Comparison of ENCODE assay signal across 10 cellular contexts in genomic region chr3:58577269-58577821, GRCh38. TPM values are rescaled to one million over a fixed set of nuclear protein-coding genes. Genes with fewer than 3 reads are reported as not detected.
DNase-seq lines count a peak whose midpoint lies in the region; ATAC-seq and TF ChIP-seq lines count a peak whose summit lies in the region.
"Had no signal": no experiment of that assay in that cellular context is flagged by ENCODE, and none has a peak within 500 bp of the region (broad histone marks: within the 10 kb centered on the region; RNA-seq: fewer than 3 reads in every experiment).

Gene FAM107A, minus strand, starts transcription at chr3:58577391. Its CDS starts 7,531 bp downstream, at chr3:58569860.

- H3K27me3 ChIP-seq in endodermal cell (ENCODE audit: control insufficient read depth, insufficient read depth, low read length, poor library complexity, severe bottlenecking) (peaks cover 6% of the 10 kb centered on the region), subcutaneous abdominal adipose tissue (ENCODE audit: control insufficient read depth in 5 of 5, insufficient read depth in 4 of 5, low read length in 5 of 5) (peaks cover 0 to 9% (median 8%) of the 10 kb centered on the region in 5 donors)

- no peaks in the 10 kb centered on the region for H3K9me3 Mint-ChIP-seq in endodermal cell

- H3K27ac Mint-ChIP-seq in endodermal cell, result peak within 1 kb of the TSS; percentile 65

- H3K9ac ChIP-seq in endodermal cell (ENCODE audit: extremely low read depth, low read length, poor library complexity, severe bottlenecking) (no peak within 1 kb of the TSS), subcutaneous abdominal adipose tissue (ENCODE audit: low read length in 5 of 5) (peak within 1 kb of the TSS in 4 of 5 donors; percentile 15 to 74 (median 64))

- TF ChIP-seq CTCF in HFF-Myc (IDR thresholded peaks at IDR 0.05; ENCODE audit: low read depth, low read length, missing control alignments) (peak; percentile 40), endodermal cell (conservative IDR thresholded peaks at IDR 0.05) (peak; percentile 68)

- H3K27ac ChIP-seq in endodermal cell (ENCODE audit: low read depth, low read length), result no peak within 1 kb of the TSS
- peak within 1 kb of the TSS; percentile 78 for H3K27ac ChIP-seq in subcutaneous abdominal adipose tissue (ENCODE audit: low read depth, low read length)

- H3K4me1 Mint-ChIP-seq in endodermal cell, result peaks cover 22% of the 10 kb centered on the region

- WGBS in endodermal cell (ENCODE audit: insufficient coverage in 1 of 2, insufficient read length in 1 of 2), 2 experiments, result 64 to 66% methylated on average over 11 to 12 of the region's 12 CpGs

- H3K4me1 ChIP-seq in endodermal cell (ENCODE audit: control insufficient read depth, insufficient read depth, low read length) (peaks cover 6% of the 10 kb centered on the region), subcutaneous abdominal adipose tissue (ENCODE audit: control insufficient read depth in 5 of 5, insufficient read depth in 5 of 5, low read length in 5 of 5) (peaks cover 6 to 50% (median 23%) of the 10 kb centered on the region in 5 donors)

- H3K4me3 ChIP-seq in HFF-Myc (replicated peaks; ENCODE audit: low read depth, low read length), result no peak within 1 kb of the TSS
- H3K4me3 ChIP-seq in endodermal cell (ENCODE audit: low read length), result no peak within 1 kb of the TSS
- peak within 1 kb of the TSS in 4 of 5 donors; percentile 51 to 70 (median 60) for H3K4me3 ChIP-seq in subcutaneous abdominal adipose tissue (ENCODE audit: low read depth in 1 of 5, low read length in 5 of 5)
- H3K4me3 ChIP-seq: GM12878 had no signal

- peak; percentile 41 for ATAC-seq in left lobe of liver
- ATAC-seq in GM21447 (IDR thresholded peaks at IDR 0.05; ENCODE audit: unreplicated experiment), result no peak
- no peak for ATAC-seq in GM21390 (IDR thresholded peaks at IDR 0.05; ENCODE audit: unreplicated experiment)
- ATAC-seq: GM12878 had no signal

- peak; percentile 29 for DNase-seq in HFF-Myc (ENCODE audit: extremely low read depth, low read depth)
- peak; percentile 85 for DNase-seq in endodermal cell
- no peak for DNase-seq in left lobe of liver (ENCODE audit: low spot score)
- DNase-seq in NCI-H446 (lab: John Stamatoyannopoulos, UW), result no peak
- no peak for DNase-seq in Kasumi-1 (lab: John Stamatoyannopoulos, UW)
- DNase-seq: SHP77 had no signal

- H3K36me3 ChIP-seq in endodermal cell (ENCODE audit: control insufficient read depth, insufficient read depth, low read length) (no peaks in the 10 kb centered on the region), subcutaneous abdominal adipose tissue (ENCODE audit: control insufficient read depth in 5 of 5, insufficient read depth in 5 of 5, low read length in 5 of 5) (no peaks in the 10 kb centered on the region)

- no peaks in the 10 kb centered on the region for H3K36me3 Mint-ChIP-seq in endodermal cell (ENCODE audit: low read depth)

- H3K4me3 Mint-ChIP-seq in endodermal cell, result no peak within 1 kb of the TSS

- peaks cover 18% of the 10 kb centered on the region for H3K27me3 Mint-ChIP-seq in endodermal cell (ENCODE audit: insufficient read depth)

- no peaks in the 10 kb centered on the region for H3K9me3 ChIP-seq in endodermal cell (ENCODE audit: control insufficient read depth, low read length)
- no peaks in the 10 kb centered on the region for H3K9me3 ChIP-seq in subcutaneous abdominal adipose tissue (ENCODE audit: control insufficient read depth in 5 of 5, low read length in 5 of 5)

RNA-seq across cellular contexts. Expression of gene FAM107A, which starts in this region (rescaled TPM):
- not detected for total RNA-seq in endodermal cell
- 2.4 TPM for polyA plus RNA-seq in endodermal cell (2013, experiment 1 of 2)
- polyA plus RNA-seq in endodermal cell (2013, experiment 2 of 2), result 2.2 TPM
- 0.88 TPM for total RNA-seq in left lobe of liver
- total RNA-seq: GM12878 had no signal
- polyA plus RNA-seq: GM12878 had no signal

Comparison
In these comparisons a context has a peak if more than half of its experiments do, and no peak if none do; other contexts are left out.
1. Peak in ATAC-seq in left lobe of liver; RNA of the gene not detected or under 1 TPM.
2. DNase-seq: peak in HFF-Myc (single experiment) and endodermal cell (single experiment); none in left lobe of liver (single experiment), NCI-H446 (0 of 2) and Kasumi-1 (0 of 2).
3. H3K4me3 ChIP-seq: peak in subcutaneous abdominal adipose tissue (4 of 5); none in HFF-Myc (single experiment) and endodermal cell (single experiment).